In genomic region chr12:92921877-92922276, GRCh38 we compare ENCODE assay signal across 1 cellular context.
A peak's percentile ranks its signal among the peaks of the same experiment; 100 is the strongest.
TF ChIP-seq lines count a peak whose summit lies in the region.

No MANE protein-coding gene starts in this region.

TF ChIP-seq in GM12878, 131 proteins besides CTCF, POLR2A, EP300 and RAD21 (continued from another document and continues in another):
- TF ChIP-seq ZBTB40 (IDR thresholded peaks at IDR 0.05; ENCODE audit: borderline replicate concordance) (no peak), EED (IDR thresholded peaks at IDR 0.05; ENCODE audit: low read depth) (peak; percentile 93), ATF2 (IDR thresholded peaks at IDR 0.05; ENCODE audit: low read length) (peak; percentile 83), ATF3 (IDR thresholded peaks at IDR 0.05; ENCODE audit: borderline replicate concordance, extremely low read depth, low read depth, low read length) (no peak), DPF2 (IDR thresholded peaks at IDR 0.05) (peak; percentile 42; the same call in 1 of the 2 replicates), NRF1 (conservative IDR thresholded peaks at IDR 0.05; ENCODE audit: low read depth, low read length) (no peak), BRCA1 (IDR thresholded peaks at IDR 0.05; ENCODE audit: low read depth, low read length) (no peak), RB1 (IDR thresholded peaks at IDR 0.05; ENCODE audit: borderline replicate concordance) (no peak), LARP7 (IDR thresholded peaks at IDR 0.05) (no peak), JUNB (IDR thresholded peaks at IDR 0.05) (peak; percentile 96), PAX8 (IDR thresholded peaks at IDR 0.05) (no peak), IKZF1 (conservative IDR thresholded peaks at IDR 0.05) (peak; percentile 67), BMI1 (IDR thresholded peaks at IDR 0.05; ENCODE audit: borderline replicate concordance) (no peak), SIN3A (IDR thresholded peaks at IDR 0.05; ENCODE audit: low read depth, low read length) (no peak), SP1 (IDR thresholded peaks at IDR 0.05; ENCODE audit: low read depth, low read length) (no peak), RBBP5 (conservative IDR thresholded peaks at IDR 0.05) (no peak), SRF (IDR thresholded peaks at IDR 0.05; ENCODE audit: low read depth in 2 of 2, low read length in 2 of 2) (0 out of 4 replicates have a peak, but pooled peaks of 1 of the 2 experiments have one; percentile 26), ZZZ3 (IDR thresholded peaks at IDR 0.05; ENCODE audit: control insufficient read depth, insufficient read length, low read depth) (no peak), RELA (IDR thresholded peaks at IDR 0.05; ENCODE audit: borderline replicate concordance, partially characterized antibody) (no peak), MEF2B (IDR thresholded peaks at IDR 0.05; ENCODE audit: partially characterized antibody, poor library complexity, severe bottlenecking) (no peak), ZBTB4 (CRISPR knock-in tag; IDR thresholded peaks at IDR 0.05) (no peak), MTA2 (IDR thresholded peaks at IDR 0.05; ENCODE audit: low read depth) (peak; percentile 53; the same call in 1 of the 2 replicates), TARDBP (IDR thresholded peaks at IDR 0.05; ENCODE audit: borderline replicate concordance) (no peak), IKZF2 (IDR thresholded peaks at IDR 0.05) (peak; percentile 71 to 87), CREM (IDR thresholded peaks at IDR 0.05; ENCODE audit: low read depth) (peak; percentile 72), SUZ12 (IDR thresholded peaks at IDR 0.05; ENCODE audit: unreplicated experiment) (no peak), CUX1 (IDR thresholded peaks at IDR 0.05; ENCODE audit: insufficient replicate concordance, low read depth, low read length) (no peak), CHD4 (IDR thresholded peaks at IDR 0.05) (no peak), BCL11A (IDR thresholded peaks at IDR 0.05; ENCODE audit: low read depth, low read length) (peak; percentile 77), BHLHE40 (IDR thresholded peaks at IDR 0.05; ENCODE audit: borderline replicate concordance in 1 of 2, low read depth in 2 of 2, low read length in 1 of 2) (peak; percentile 38 to 64; a peak in 1 of 4 replicates), POLR2AphosphoS2 (IDR thresholded peaks at IDR 0.05; ENCODE audit: low read depth, low read length) (no peak), MEF2A (IDR thresholded peaks at IDR 0.05; ENCODE audit: insufficient read depth, low read depth, low read length) (peak; percentile 87), CHD1 (IDR thresholded peaks at IDR 0.05; ENCODE audit: low read depth, low read length) (no peak), NBN (IDR thresholded peaks at IDR 0.05) (no peak), TCF7 (IDR thresholded peaks at IDR 0.05; ENCODE audit: borderline replicate concordance) (no peak), EGR1 (IDR thresholded peaks at IDR 0.05; ENCODE audit: borderline replicate concordance in 1 of 2, low read depth in 2 of 2, low read length in 2 of 2) (no peak), ZBTB33 (IDR thresholded peaks at IDR 0.05) (no peak), FOXM1 (IDR thresholded peaks at IDR 0.05; ENCODE audit: low read depth, low read length) (peak; percentile 80; the same call in 1 of the 2 replicates), SIX5 (IDR thresholded peaks at IDR 0.05; ENCODE audit: low read depth, low read length, severe bottlenecking) (no peak), MYC (IDR thresholded peaks at IDR 0.05; ENCODE audit: insufficient read depth, insufficient read length, insufficient replicate concordance, low read length, severe bottlenecking) (no peak)
- TF ChIP-seq, protein P1, sequence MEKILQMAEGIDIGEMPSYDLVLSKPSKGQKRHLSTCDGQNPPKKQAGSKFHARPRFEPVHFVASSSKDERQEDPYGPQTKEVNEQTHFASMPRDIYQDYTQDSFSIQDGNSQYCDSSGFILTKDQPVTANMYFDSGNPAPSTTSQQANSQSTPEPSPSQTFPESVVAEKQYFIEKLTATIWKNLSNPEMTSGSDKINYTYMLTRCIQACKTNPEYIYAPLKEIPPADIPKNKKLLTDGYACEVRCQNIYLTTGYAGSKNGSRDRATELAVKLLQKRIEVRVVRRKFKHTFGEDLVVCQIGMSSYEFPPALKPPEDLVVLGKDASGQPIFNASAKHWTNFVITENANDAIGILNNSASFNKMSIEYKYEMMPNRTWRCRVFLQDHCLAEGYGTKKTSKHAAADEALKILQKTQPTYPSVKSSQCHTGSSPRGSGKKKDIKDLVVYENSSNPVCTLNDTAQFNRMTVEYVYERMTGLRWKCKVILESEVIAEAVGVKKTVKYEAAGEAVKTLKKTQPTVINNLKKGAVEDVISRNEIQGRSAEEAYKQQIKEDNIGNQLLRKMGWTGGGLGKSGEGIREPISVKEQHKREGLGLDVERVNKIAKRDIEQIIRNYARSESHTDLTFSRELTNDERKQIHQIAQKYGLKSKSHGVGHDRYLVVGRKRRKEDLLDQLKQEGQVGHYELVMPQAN (conservative IDR thresholded peaks at IDR 0.05), result no peak
- TF ChIP-seq, protein P2, sequence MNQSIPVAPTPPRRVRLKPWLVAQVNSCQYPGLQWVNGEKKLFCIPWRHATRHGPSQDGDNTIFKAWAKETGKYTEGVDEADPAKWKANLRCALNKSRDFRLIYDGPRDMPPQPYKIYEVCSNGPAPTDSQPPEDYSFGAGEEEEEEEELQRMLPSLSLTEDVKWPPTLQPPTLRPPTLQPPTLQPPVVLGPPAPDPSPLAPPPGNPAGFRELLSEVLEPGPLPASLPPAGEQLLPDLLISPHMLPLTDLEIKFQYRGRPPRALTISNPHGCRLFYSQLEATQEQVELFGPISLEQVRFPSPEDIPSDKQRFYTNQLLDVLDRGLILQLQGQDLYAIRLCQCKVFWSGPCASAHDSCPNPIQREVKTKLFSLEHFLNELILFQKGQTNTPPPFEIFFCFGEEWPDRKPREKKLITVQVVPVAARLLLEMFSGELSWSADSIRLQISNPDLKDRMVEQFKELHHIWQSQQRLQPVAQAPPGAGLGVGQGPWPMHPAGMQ (IDR thresholded peaks at IDR 0.05; ENCODE audit: borderline replicate concordance), result no peak
